19 cellular contexts compared by ENCODE assay signal in the genomic region with DNA sequence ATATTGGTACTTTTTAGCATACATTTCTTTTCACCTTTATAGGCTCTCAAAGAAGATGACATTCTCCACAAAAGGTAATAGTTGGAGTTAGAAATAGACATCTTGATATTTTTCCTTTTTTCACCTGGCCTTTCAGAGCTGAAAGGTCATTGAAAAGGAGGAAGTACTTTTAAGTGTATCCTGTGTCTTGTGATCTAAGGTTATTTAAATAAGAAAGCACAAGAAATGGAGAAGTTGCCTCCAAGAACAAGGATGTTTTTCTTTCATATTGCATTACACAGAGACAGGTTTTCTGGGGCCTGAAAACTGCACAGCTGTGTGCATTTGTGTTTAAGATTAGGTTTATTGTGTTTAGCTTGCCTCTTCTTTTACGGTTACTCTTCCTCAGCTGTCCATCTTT.
DNase-seq lines count a peak whose midpoint lies in the region; ATAC-seq and TF ChIP-seq lines count a peak whose summit lies in the region.
"Had no signal": no experiment of that assay in that cellular context is flagged by ENCODE, and none has a peak within 500 bp of the region (broad histone marks: within the 10 kb centered on the region; RNA-seq: fewer than 3 reads in every experiment).

No MANE protein-coding gene starts in this region.

- peak overlapping the region; percentile 58 for H3K27ac Mint-ChIP-seq in WTC11
- H3K27ac Mint-ChIP-seq: activated CD4-positive, alpha-beta memory T cell treated with anti-CD3 and anti-CD28 coated beads, Interleukin-2, amount 10 ng/mL, durations not matched to agents 7 days and 5 days; CD4-positive, alpha-beta memory T cell had no signal

- H3K9me3 Mint-ChIP-seq in WTC11 = peaks cover 8% of the 10 kb centered on the region
- peaks cover 11% of the 10 kb centered on the region for H3K9me3 Mint-ChIP-seq in activated T-cell treated with anti-CD3 and anti-CD28 coated beads, Interleukin-2, amount 50 U/mL, for 4 hours
- H3K9me3 Mint-ChIP-seq: activated CD4-positive, alpha-beta memory T cell treated with anti-CD3 and anti-CD28 coated beads, Interleukin-2, amount 10 ng/mL, durations not matched to agents 7 days and 5 days had no signal

- DNase-seq in MV-4-11 (lab: John Stamatoyannopoulos, UW) = peak; percentile 20
- DNase-seq in WTC11 (ENCODE audit: low spot score) = no peak
- DNase-seq in AG20443 (ENCODE audit: low spot score) = no peak
- no peak for DNase-seq in EL
- DNase-seq in activated T-cell treated with anti-CD3 and anti-CD28 coated beads, Interleukin-2, amount 50 U/mL, for 4 hours = no peak
- DNase-seq in left cardiac atrium = no peak
- DNase-seq: activated CD4-positive, alpha-beta memory T cell treated with anti-CD3 and anti-CD28 coated beads, Interleukin-2, amount 10 ng/mL, durations not matched to agents 7 days and 5 days; brain microvascular endothelial cell; CD4-positive, alpha-beta memory T cell; cortex of kidney; DND-41; GM23248; hippocampal formation; mammary epithelial cell; NCI-H1417 treated with DMSO at 0.1 percent for 48 hours; NCI-H2171; stimulated activated CD4-positive, alpha-beta T cell treated with anti-CD3 and anti-CD28 coated beads, Interleukin-2, amount 100 ng/mL, for 48 hours had no signal

- no peak for TF ChIP-seq POLR2A in GM18505 (IDR thresholded peaks at IDR 0.05; ENCODE audit: borderline replicate concordance, extremely low read depth, insufficient read depth, insufficient read length)

- peaks cover 42% of the 10 kb centered on the region for H3K4me1 Mint-ChIP-seq in WTC11
- peaks cover 1% of the 10 kb centered on the region for H3K4me1 Mint-ChIP-seq in activated T-cell treated with anti-CD3 and anti-CD28 coated beads, Interleukin-2, amount 50 U/mL, for 4 hours (ENCODE audit: low read depth)
- H3K4me1 Mint-ChIP-seq: activated CD4-positive, alpha-beta memory T cell treated with anti-CD3 and anti-CD28 coated beads, Interleukin-2, amount 10 ng/mL, durations not matched to agents 7 days and 5 days; CD4-positive, alpha-beta memory T cell had no signal

- H3K27me3 Mint-ChIP-seq in WTC11 (ENCODE audit: low read depth) = no peaks in the 10 kb centered on the region
- no peaks in the 10 kb centered on the region for H3K27me3 Mint-ChIP-seq in activated T-cell treated with anti-CD3 and anti-CD28 coated beads, Interleukin-2, amount 50 U/mL, for 4 hours (ENCODE audit: low read depth)
- H3K27me3 Mint-ChIP-seq: activated CD4-positive, alpha-beta memory T cell treated with anti-CD3 and anti-CD28 coated beads, Interleukin-2, amount 10 ng/mL, durations not matched to agents 7 days and 5 days; CD4-positive, alpha-beta memory T cell had no signal

- TF ChIP-seq CTCF in WTC11 (IDR thresholded peaks at IDR 0.05) = no peak

- peaks cover 4% of the 10 kb centered on the region; the same call in 1 of the 2 replicates for H3K36me3 Mint-ChIP-seq in WTC11
- H3K36me3 Mint-ChIP-seq in activated T-cell treated with anti-CD3 and anti-CD28 coated beads, Interleukin-2, amount 50 U/mL, for 4 hours (ENCODE audit: insufficient read depth) = no peaks in the 10 kb centered on the region
- H3K36me3 Mint-ChIP-seq: CD4-positive, alpha-beta memory T cell had no signal

- CTCF ChIA-PET in WTC11 (lab: Charles Lee) = no interaction called here

- H3K4me3 Mint-ChIP-seq in WTC11 = peak overlapping the region; percentile 2; the same call in 1 of the 2 replicates
- no peak overlapping the region for H3K4me3 Mint-ChIP-seq in activated T-cell treated with anti-CD3 and anti-CD28 coated beads, Interleukin-2, amount 50 U/mL, for 4 hours
- H3K4me3 Mint-ChIP-seq: activated CD4-positive, alpha-beta memory T cell treated with anti-CD3 and anti-CD28 coated beads, Interleukin-2, amount 10 ng/mL, durations not matched to agents 7 days and 5 days; CD4-positive, alpha-beta memory T cell had no signal

- intact Hi-C loops in left cardiac atrium (cut with DNase I) = no loop called here

- ATAC-seq in GM18505 (IDR thresholded peaks at IDR 0.05; ENCODE audit: unreplicated experiment) (peak; percentile 53), HG02759 (IDR thresholded peaks at IDR 0.05; ENCODE audit: unreplicated experiment) (peak; percentile 34), WTC11 (no peak), left cardiac atrium (no peak)
- no peak for ATAC-seq in activated T-cell treated with anti-CD3 and anti-CD28 coated beads, Interleukin-2, amount 50 U/mL, for 4 hours

- POLR2A ChIA-PET in WTC11 (lab: Charles Lee) = no interaction called here

TF ChIP-seq in WTC11, 78 proteins besides CTCF, POLR2A, EP300 and RAD21:
- TF ChIP-seq HMGA2 (CRISPR knock-in tag; IDR thresholded peaks at IDR 0.05) (no peak), GTF2I (CRISPR knock-in tag; conservative IDR thresholded peaks at IDR 0.05) (no peak), EMX1 (CRISPR knock-in tag; IDR thresholded peaks at IDR 0.05) (no peak), GRHL2 (CRISPR knock-in tag; IDR thresholded peaks at IDR 0.05; ENCODE audit: insufficient replicate concordance, severe bottlenecking) (no peak), NR3C1 (CRISPR knock-in tag; conservative IDR thresholded peaks at IDR 0.05; ENCODE audit: low read depth) (no peak), NFE2L1 (CRISPR knock-in tag; IDR thresholded peaks at IDR 0.05) (no peak), FOXJ3 (CRISPR knock-in tag; IDR thresholded peaks at IDR 0.05; ENCODE audit: borderline replicate concordance) (no peak), PRRX2 (CRISPR knock-in tag; IDR thresholded peaks at IDR 0.05) (no peak), ZNF121 (CRISPR knock-in tag; IDR thresholded peaks at IDR 0.05) (no peak), ZNF317 (CRISPR knock-in tag; IDR thresholded peaks at IDR 0.05; ENCODE audit: borderline replicate concordance, low read depth) (no peak), KAT7 (CRISPR knock-in tag; IDR thresholded peaks at IDR 0.05; ENCODE audit: borderline replicate concordance) (no peak)

Comparison
In these comparisons a context has a peak if more than half of its experiments do, and no peak if none do; other contexts are left out.
1. ATAC-seq: peak in GM18505 (single experiment) and HG02759 (single experiment); none in WTC11 (single experiment), activated T-cell treated with anti-CD3 and anti-CD28 coated beads, Interleukin-2, amount 50 U/mL, for 4 hours (0 of 2) and left cardiac atrium (0 of 2).